17 cellular contexts compared by ENCODE assay signal in genomic region chr3:8649757-8650156, GRCh38. TPM values are rescaled to one million over a fixed set of nuclear protein-coding genes. Genes with fewer than 3 reads are reported as not detected.
DNase-seq lines count a peak whose midpoint lies in the region; ATAC-seq, FAIRE-seq and TF ChIP-seq lines count a peak whose summit lies in the region.
"Had no signal": no experiment of that assay in that cellular context is flagged by ENCODE, and none has a peak within 500 bp of the region (broad histone marks: within the 10 kb centered on the region; RNA-seq: fewer than 3 reads in every experiment).

No MANE protein-coding gene starts in this region.

- TF ChIP-seq EP300 in HepG2 (IDR thresholded peaks at IDR 0.05; ENCODE audit: low read depth in 2 of 2, low read length in 2 of 2) = no peak
- TF ChIP-seq EP300 in HepG2 (CRISPR knock-in tag; IDR thresholded peaks at IDR 0.05; ENCODE audit: borderline replicate concordance) = no peak

- H3K4me3 Mint-ChIP-seq in endothelial cell (ENCODE audit: unreplicated experiment) (no peak overlapping the region), neural progenitor cell (peak overlapping the region; percentile 34)
- H3K4me3 Mint-ChIP-seq: CD4-positive, alpha-beta T cell; GM23338; H9 had no signal

- CTCF ChIA-PET in HepG2 (lab: Yijun Ruan, JAX; ENCODE audit: low intra/inter-chr PET ratio, low total read pairs) = no interaction called here

- H3K27me3 ChIP-seq in HepG2 (ENCODE audit: control insufficient read depth in 1 of 2, insufficient read depth in 2 of 2, low read length in 2 of 2) (no peaks in the 10 kb centered on the region), right lobe of liver (no peaks in the 10 kb centered on the region), neural progenitor cell (no peaks in the 10 kb centered on the region), spleen (replicated peaks in 1 of 7) (peaks cover 0 to 22% (median 0%) of the 10 kb centered on the region in 7 donors), smooth muscle cell (ENCODE audit: low read depth) (no peaks in the 10 kb centered on the region)
- H3K27me3 ChIP-seq: BLaER1 treated with 17β-estradiol and CSF1 and Interleukin-3, amounts not matched to agents 10 nM and 100 nM had no signal

- H3K27ac ChIP-seq in HepG2 (ENCODE audit: extremely low read length, insufficient read depth, low read length) (peak overlapping the region; percentile 71), right lobe of liver (no peak overlapping the region), neural progenitor cell (no peak overlapping the region), spleen (no peak overlapping the region), smooth muscle cell (ENCODE audit: low read depth) (no peak overlapping the region)
- H3K27ac ChIP-seq: BLaER1 treated with 17β-estradiol and CSF1 and Interleukin-3, amounts not matched to agents 10 nM and 100 nM had no signal

- H3F3A ChIP-seq in neural progenitor cell (ENCODE audit: low read depth) (no peaks in the 10 kb centered on the region), smooth muscle cell (ENCODE audit: low read depth) (no peaks in the 10 kb centered on the region)

- in situ Hi-C loops in HepG2 (cut with HindIII; ENCODE audit: extremely low pct_ligation_motif_present, low pct_unique_long_range_greater_than_20kb) = no loop called here

- DNase-seq in HepG2 (ENCODE audit: low spot score) (no peak), right lobe of liver (no peak), endothelial cell (ENCODE audit: low spot score) (no peak), neural progenitor cell (ENCODE audit: low spot score) (no peak), spleen (peak; percentile 48), smooth muscle cell (lab: John Stamatoyannopoulos, UW; ENCODE audit: unreplicated experiment) (no peak)
- DNase-seq in activated CD4-positive, alpha-beta T cell treated with anti-CD3 and anti-CD28 coated beads for 48 hours = no peak
- DNase-seq: ACHN; CD4-positive, alpha-beta T cell; DMS79; H9 had no signal

- H3K36me3 Mint-ChIP-seq in endothelial cell (ENCODE audit: low read depth, unreplicated experiment) (peaks cover 4% of the 10 kb centered on the region), neural progenitor cell (no peaks in the 10 kb centered on the region)

- H3K27me3 Mint-ChIP-seq in endothelial cell (ENCODE audit: unreplicated experiment) (peaks cover 13% of the 10 kb centered on the region), neural progenitor cell (ENCODE audit: insufficient read depth, low read depth) (peaks cover 17% of the 10 kb centered on the region)

- intact Hi-C loops in HepG2 (cut with micrococcal nuclease; ENCODE audit: unreplicated experiment) = no loop called here
- intact Hi-C loops in right lobe of liver (cut with DNase I) = no loop called here
- intact Hi-C loops in spleen (cut with DNase I; ENCODE audit: low total_unique reads) = no loop called here

- H3K79me2 ChIP-seq in HepG2 (ENCODE audit: insufficient read depth, low read length) = peaks cover 63% of the 10 kb centered on the region
- H3K79me2 ChIP-seq in neural progenitor cell (ENCODE audit: low read depth) = no peaks in the 10 kb centered on the region
- no peaks in the 10 kb centered on the region for H3K79me2 ChIP-seq in smooth muscle cell (ENCODE audit: low read depth)

- POLR2A ChIA-PET in HepG2 (lab: Yijun Ruan, JAX) = interaction anchor here (1.8 kb wide), 1 partner anchor 33 kb away, joined by 6 read pairs; no protein-coding TSS in a partner anchor

- H4K20me1 ChIP-seq in HepG2 (ENCODE audit: insufficient read depth, low read length) = no peaks in the 10 kb centered on the region
- H4K20me1 ChIP-seq in neural progenitor cell (ENCODE audit: low read depth) = no peaks in the 10 kb centered on the region
- H4K20me1 ChIP-seq in smooth muscle cell (ENCODE audit: low read depth) = no peaks in the 10 kb centered on the region
- H4K20me1 ChIP-seq: BLaER1 treated with 17β-estradiol and CSF1 and Interleukin-3, amounts not matched to agents 10 nM and 100 nM had no signal

- H3K36me3 ChIP-seq in HepG2 (replicated peaks in 1 of 2; ENCODE audit: control insufficient read depth in 1 of 2, insufficient read depth in 2 of 2, low read length in 2 of 2) (peaks cover 3 to 23% of the 10 kb centered on the region in 2 experiments), right lobe of liver (no peaks in the 10 kb centered on the region), neural progenitor cell (no peaks in the 10 kb centered on the region), spleen (no peaks in the 10 kb centered on the region), smooth muscle cell (ENCODE audit: low read depth) (no peaks in the 10 kb centered on the region)
- H3K36me3 ChIP-seq: BLaER1 treated with 17β-estradiol and CSF1 and Interleukin-3, amounts not matched to agents 10 nM and 100 nM had no signal

- H3K4me1 ChIP-seq in HepG2 (ENCODE audit: insufficient read depth, low read length) (peaks cover 100% of the 10 kb centered on the region), right lobe of liver (no peaks in the 10 kb centered on the region), neural progenitor cell (no peaks in the 10 kb centered on the region), spleen (no peaks in the 10 kb centered on the region), smooth muscle cell (ENCODE audit: low read depth) (no peaks in the 10 kb centered on the region)

- no peak for TF ChIP-seq CTCF in HepG2 (CRISPR knock-in tag; IDR thresholded peaks at IDR 0.05)
- no peak for TF ChIP-seq CTCF in right lobe of liver (IDR thresholded peaks at IDR 0.05)
- TF ChIP-seq CTCF in endothelial cell (IDR thresholded peaks at IDR 0.05; ENCODE audit: unreplicated experiment) = no peak
- no peak for TF ChIP-seq CTCF in neural progenitor cell (IDR thresholded peaks at IDR 0.05)
- no peak for TF ChIP-seq CTCF in spleen (IDR thresholded peaks at IDR 0.05 in 8 of 11, conservative IDR thresholded peaks at IDR 0.05 in 3 of 11)
- TF ChIP-seq CTCF in smooth muscle cell (IDR thresholded peaks at IDR 0.05; ENCODE audit: borderline replicate concordance, insufficient read depth, poor library complexity, severe bottlenecking) = no peak

- TF ChIP-seq RAD21 in HepG2 (CRISPR knock-in tag; IDR thresholded peaks at IDR 0.05) = no peak

- no peak for FAIRE-seq in HepG2 (lab: Jason Lieb, UNC)
- FAIRE-seq: GM12878, GM18507 had no signal

- TF ChIP-seq POLR2A in HepG2 (IDR thresholded peaks at IDR 0.05; ENCODE audit: insufficient read depth in 1 of 2, low read depth in 2 of 2, low read length in 2 of 2) (no peak), right lobe of liver (IDR thresholded peaks at IDR 0.05) (no peak), spleen (IDR thresholded peaks at IDR 0.05) (no peak)

- H3K27ac Mint-ChIP-seq in endothelial cell (ENCODE audit: unreplicated experiment) = peak overlapping the region; percentile 49
- H3K27ac Mint-ChIP-seq in neural progenitor cell = peak overlapping the region; percentile 58
- H3K27ac Mint-ChIP-seq: CD4-positive, alpha-beta T cell; GM23338; H9 had no signal

- H3K4me2 ChIP-seq in HepG2 (ENCODE audit: low read depth, low read length) (peak overlapping the region; percentile 92), neural progenitor cell (no peak overlapping the region), smooth muscle cell (no peak overlapping the region)
- H3K4me2 ChIP-seq: BLaER1 treated with 17β-estradiol and CSF1 and Interleukin-3, amounts not matched to agents 10 nM and 100 nM; GM23338 had no signal

- H3K9me3 Mint-ChIP-seq in endothelial cell (ENCODE audit: unreplicated experiment) (no peaks in the 10 kb centered on the region), neural progenitor cell (peaks cover 6% of the 10 kb centered on the region)
- H3K9me3 Mint-ChIP-seq: CD4-positive, alpha-beta T cell had no signal

- peaks cover 17% of the 10 kb centered on the region for H3K4me1 Mint-ChIP-seq in endothelial cell (ENCODE audit: unreplicated experiment)
- H3K4me1 Mint-ChIP-seq in neural progenitor cell = peaks cover 45% of the 10 kb centered on the region
- H3K4me1 Mint-ChIP-seq: GM23338, H9 had no signal

- H3K4me3 ChIP-seq in HepG2 (replicated peaks in 1 of 3; ENCODE audit: insufficient read depth in 1 of 3, low read depth in 2 of 3, low read length in 3 of 3) (peak overlapping the region; percentile 39 to 71 (median 58)), right lobe of liver (no peak overlapping the region), neural progenitor cell (no peak overlapping the region), spleen (no peak overlapping the region), smooth muscle cell (no peak overlapping the region)
- H3K4me3 ChIP-seq: BLaER1 treated with 17β-estradiol and CSF1 and Interleukin-3, amounts not matched to agents 10 nM and 100 nM; GM12878; GM23338 had no signal

- H2AFZ ChIP-seq in HepG2 (ENCODE audit: low read length) (no peak overlapping the region), neural progenitor cell (replicated peaks) (no peak overlapping the region), smooth muscle cell (ENCODE audit: low read depth) (no peak overlapping the region)
- H2AFZ ChIP-seq: GM23338 had no signal

- WGBS in HepG2 (ENCODE audit: low lambda C conversion rate) = 63% methylated on average over 5 of the region's 5 CpGs
- 56% methylated on average over 5 of the region's 5 CpGs for WGBS in right lobe of liver (ENCODE audit: insufficient coverage, low coverage, low lambda C conversion rate, missing lambda C conversion rate)
- 64 to 87% (median 80%) methylated on average over 5 of the region's 5 CpGs for WGBS in spleen, 5 donors
- WGBS in smooth muscle cell (ENCODE audit: low lambda C conversion rate) = 95% methylated on average over 5 of the region's 5 CpGs

- H3K9me3 ChIP-seq in HepG2 (ENCODE audit: low read length) = no peaks in the 10 kb centered on the region
- no peaks in the 10 kb centered on the region for H3K9me3 ChIP-seq in right lobe of liver
- no peaks in the 10 kb centered on the region for H3K9me3 ChIP-seq in neural progenitor cell (ENCODE audit: low read depth)
- H3K9me3 ChIP-seq in spleen = peaks cover 0 to 6% (median 0%) of the 10 kb centered on the region in 8 donors
- H3K9me3 ChIP-seq in smooth muscle cell (replicated peaks; ENCODE audit: low read depth) = no peaks in the 10 kb centered on the region

- H3K9ac ChIP-seq in HepG2 (ENCODE audit: insufficient read depth, low read depth, low read length) = peak overlapping the region; percentile 77
- H3K9ac ChIP-seq in neural progenitor cell = no peak overlapping the region
- H3K9ac ChIP-seq in smooth muscle cell (ENCODE audit: low read depth) = no peak overlapping the region
- H3K9ac ChIP-seq: BLaER1 treated with 17β-estradiol and CSF1 and Interleukin-3, amounts not matched to agents 10 nM and 100 nM had no signal

- no TSS peak for BruUV-seq in HepG2 (replicated peaks; lab: Mats Ljungman, UMichigan)

- ATAC-seq in HepG2 (no peak), right lobe of liver (no peak), GM19328 (IDR thresholded peaks at IDR 0.05; ENCODE audit: unreplicated experiment) (no peak)
- ATAC-seq: GM12878, GM23338 had no signal

RNA-seq across cellular contexts. Expression of gene SSUH2, which starts 5.2 kb away (rescaled TPM):
- 36.2 and 38.1 TPM in 2 replicates for total RNA-seq in HepG2 (2016; rRNA removed; fragmentation: Illumina TruSeq; extraction: Trizol)
- total RNA-seq in HepG2 (2016; cell fraction: cytosol; rRNA removed; fragmentation: Illumina TruSeq; extraction: Trizol; ENCODE audit: low read depth) = 18.7 and 20.4 TPM in 2 replicates
- 34.9 and 39.3 TPM in 2 replicates for total RNA-seq in HepG2 (2016; cell fraction: insoluble cytoplasmic fraction; rRNA removed; fragmentation: Illumina TruSeq; extraction: Trizol)
- 36.1 and 39.1 TPM in 2 replicates for total RNA-seq in HepG2 (2016; cell fraction: membrane; rRNA removed; fragmentation: Illumina TruSeq; extraction: Trizol)
- total RNA-seq in HepG2 (2016; cell fraction: nucleus; rRNA removed; fragmentation: Illumina TruSeq; extraction: Trizol) = 27.0 and 32.8 TPM in 2 replicates
- polyA plus RNA-seq in HepG2 (2011; rRNA removed) = 125 and 136 TPM in 2 replicates
- 88.0 and 109 TPM in 2 replicates for polyA plus RNA-seq in HepG2 (2011; cell fraction: cytosol; rRNA removed)
- polyA plus RNA-seq in HepG2 (2011; cell fraction: nucleus; rRNA removed) = 335 and 419 TPM in 2 replicates
- polyA plus RNA-seq in HepG2 (2012) = 46.9 and 59.9 TPM in 2 replicates
- 25.2 and 30.9 TPM in 2 replicates for polyA plus RNA-seq in HepG2 (2016; cell fraction: cytosol; fragmentation: Illumina TruSeq; extraction: Trizol; ENCODE audit: low read depth)
- 49.3 and 54.5 TPM in 2 replicates for polyA plus RNA-seq in HepG2 (2016; cell fraction: insoluble cytoplasmic fraction; fragmentation: Illumina TruSeq; extraction: Trizol; ENCODE audit: low read depth)
- 43.5 and 51.8 TPM in 2 replicates for polyA plus RNA-seq in HepG2 (2016; cell fraction: membrane; fragmentation: Illumina TruSeq; extraction: Trizol; ENCODE audit: low read depth)
- polyA plus RNA-seq in HepG2 (2016; cell fraction: nucleus; fragmentation: Illumina TruSeq; extraction: Trizol; ENCODE audit: insufficient read depth, low read depth) = 77.3 and 79.0 TPM in 2 replicates
- polyA minus RNA-seq in HepG2 (2011; rRNA and poly(A)+ RNA removed; ENCODE audit: low replicate concordance) = 2.2 and 130 TPM in 2 replicates
- 39.6 and 44.4 TPM in 2 replicates for polyA minus RNA-seq in HepG2 (2011; cell fraction: cytosol; rRNA and poly(A)+ RNA removed)
- 64.2 and 69.1 TPM in 2 replicates for polyA minus RNA-seq in HepG2 (2011; cell fraction: nucleus; rRNA and poly(A)+ RNA removed)
- total RNA-seq in right lobe of liver = 1 to 10 TPM in 4 of 6 experiments, under 1 TPM in 1, not detected in 1; 0.09 to 2.0 (median 1.1) TPM
- 0.21 TPM for total RNA-seq in endothelial cell (ENCODE audit: unreplicated experiment)
- total RNA-seq in neural progenitor cell (ENCODE audit: low replicate concordance) = 0.22 and 0.37 TPM in 2 replicates
- 1 to 10 TPM in 6 of 7 donors, under 1 TPM in 1; 0.94 to 4.5 (median 1.3) TPM for total RNA-seq in spleen
- 1 to 10 TPM; 1.1 to 4.3 (median 2.0) TPM for polyA plus RNA-seq in spleen
- 0.09 TPM in 1 of 2 replicates, not detected in the other for total RNA-seq in smooth muscle cell
- not detected in 2 replicates for polyA plus RNA-seq in smooth muscle cell
- total RNA-seq: CD4-positive, alpha-beta T cell; G401; GM12878 had no signal

Comparison
In these comparisons a context has a peak if more than half of its experiments do, and no peak if none do; other contexts are left out.
1. H3K4me3 ChIP-seq: peak in HepG2 (3 of 3); none in right lobe of liver (0 of 3), neural progenitor cell (single experiment), spleen (0 of 8) and smooth muscle cell (single experiment).